Comparison of ENCODE assay signal across 12 cellular contexts in genomic region chr10:4686644-4686996, GRCh38.
A peak's percentile ranks its signal among the peaks of the same experiment; 100 is the strongest.
DNase-seq lines count a peak whose midpoint lies in the region; ATAC-seq, FAIRE-seq and TF ChIP-seq lines count a peak whose summit lies in the region.
"Had no signal": no experiment of that assay in that cellular context is flagged by ENCODE, and none has a peak within 500 bp of the region (broad histone marks: within the 10 kb centered on the region; RNA-seq: fewer than 3 reads in every experiment).

No MANE protein-coding gene starts in this region.

- H3K9ac ChIP-seq in HepG2 (ENCODE audit: insufficient read depth, low read depth, low read length): no peak overlapping the region

- POLR2A ChIA-PET in HepG2 (lab: Yijun Ruan, JAX): no interaction called here

- peaks cover 7% of the 10 kb centered on the region for H3K27me3 Mint-ChIP-seq in activated naive CD4-positive, alpha-beta T cell treated with anti-CD3 and anti-CD28 coated beads, Interleukin-2, amount 50 U/mL, for 24 hours

- no peaks in the 10 kb centered on the region for H3K79me2 ChIP-seq in HepG2 (ENCODE audit: insufficient read depth, low read length)

- CTCF ChIA-PET in HepG2 (lab: Yijun Ruan, JAX; ENCODE audit: low intra/inter-chr PET ratio, low total read pairs): no interaction called here

- intact Hi-C loops in HepG2 (cut with micrococcal nuclease; ENCODE audit: unreplicated experiment): no loop called here
- intact Hi-C loops in left lung (cut with DNase I): no loop called here

- FAIRE-seq in HepG2 (lab: Jason Lieb, UNC): no peak

- H3K27ac ChIP-seq in HepG2 (ENCODE audit: extremely low read length, insufficient read depth, low read length) (no peak overlapping the region), left lung (no peak overlapping the region)
- H3K27ac ChIP-seq: thoracic aorta had no signal

- H3K27me3 ChIP-seq in HepG2 (ENCODE audit: control insufficient read depth in 1 of 2, insufficient read depth in 2 of 2, low read length in 2 of 2) (peaks cover 0 to 18% of the 10 kb centered on the region in 2 experiments; a peak in 2 of 5 replicates), left lung (no peaks in the 10 kb centered on the region)

- H3K4me1 Mint-ChIP-seq in activated naive CD4-positive, alpha-beta T cell treated with anti-CD3 and anti-CD28 coated beads, Interleukin-2, amount 50 U/mL, for 24 hours: peaks cover 38% of the 10 kb centered on the region
- H3K4me1 Mint-ChIP-seq: GM23338 had no signal

- no peak for TF ChIP-seq EP300 in HepG2 (IDR thresholded peaks at IDR 0.05; ENCODE audit: low read depth in 2 of 2, low read length in 2 of 2)
- no peak for TF ChIP-seq EP300 in HepG2 (CRISPR knock-in tag; IDR thresholded peaks at IDR 0.05; ENCODE audit: borderline replicate concordance)

- H3K36me3 ChIP-seq in HepG2 (replicated peaks in 1 of 2; ENCODE audit: control insufficient read depth in 1 of 2, insufficient read depth in 2 of 2, low read length in 2 of 2) (no peaks in the 10 kb centered on the region), left lung (no peaks in the 10 kb centered on the region)
- H3K36me3 ChIP-seq: thoracic aorta had no signal

- H4K20me1 ChIP-seq in HepG2 (ENCODE audit: insufficient read depth, low read length): no peaks in the 10 kb centered on the region

- ATAC-seq in HG02885 (IDR thresholded peaks at IDR 0.05; ENCODE audit: poor library complexity, unreplicated experiment) (peak; percentile 58), HepG2 (no peak), GM21529 (IDR thresholded peaks at IDR 0.05; ENCODE audit: unreplicated experiment) (no peak), left lung (no peak)
- ATAC-seq: GM23338 had no signal

- H3K4me3 Mint-ChIP-seq in activated naive CD4-positive, alpha-beta T cell treated with anti-CD3 and anti-CD28 coated beads, Interleukin-2, amount 50 U/mL, for 24 hours: peak overlapping the region; percentile 57
- H3K4me3 Mint-ChIP-seq: GM23338 had no signal

- BruUV-seq in HepG2 (replicated peaks; lab: Mats Ljungman, UMichigan): no TSS peak

- peak overlapping the region; percentile 96 for H3K27ac Mint-ChIP-seq in activated naive CD4-positive, alpha-beta T cell treated with anti-CD3 and anti-CD28 coated beads, Interleukin-2, amount 50 U/mL, for 24 hours
- H3K27ac Mint-ChIP-seq: GM23338 had no signal

- H3K4me3 ChIP-seq in HepG2 (replicated peaks in 1 of 3; ENCODE audit: insufficient read depth in 1 of 3, low read depth in 2 of 3, low read length in 3 of 3) (no peak overlapping the region), left lung (no peak overlapping the region)
- H3K4me3 ChIP-seq: GM23338, thoracic aorta had no signal

- TF ChIP-seq CTCF in HepG2 (CRISPR knock-in tag; IDR thresholded peaks at IDR 0.05): no peak
- no peak for TF ChIP-seq CTCF in left lung (IDR thresholded peaks at IDR 0.05)

- TF ChIP-seq RAD21 in HepG2 (CRISPR knock-in tag; IDR thresholded peaks at IDR 0.05): no peak

- H3K9me3 ChIP-seq in HepG2 (ENCODE audit: low read length) (no peaks in the 10 kb centered on the region), left lung (no peaks in the 10 kb centered on the region)
- H3K9me3 ChIP-seq: thoracic aorta had no signal

- DNase-seq in AG08395 (ENCODE audit: low spot score) (peak; percentile 41), HepG2 (ENCODE audit: low spot score) (peak; percentile 39), NCI-H524 (lab: John Stamatoyannopoulos, UW) (no peak), NCI-H2196 treated with DMSO at 0.1 percent for 48 hours (lab: John Stamatoyannopoulos, UW; ENCODE audit: unreplicated experiment) (no peak), left lung (no peak)
- DNase-seq: left cardiac atrium, NCI-H1930 had no signal

- H3K4me1 ChIP-seq in HepG2 (ENCODE audit: insufficient read depth, low read length): no peaks in the 10 kb centered on the region
- H3K4me1 ChIP-seq in left lung: no peaks in the 10 kb centered on the region

- 2% methylated on average over 4 of the region's 4 CpGs for WGBS in HepG2 (ENCODE audit: low lambda C conversion rate)

- no peak overlapping the region for H3K4me2 ChIP-seq in HepG2 (ENCODE audit: low read depth, low read length)
- H3K4me2 ChIP-seq: GM23338 had no signal

- no peak overlapping the region for H2AFZ ChIP-seq in HepG2 (ENCODE audit: low read length)
- H2AFZ ChIP-seq: GM23338 had no signal

- in situ Hi-C loops in HepG2 (cut with HindIII; ENCODE audit: extremely low pct_ligation_motif_present, low pct_unique_long_range_greater_than_20kb): no loop called here

- no peak for TF ChIP-seq POLR2A in HepG2 (IDR thresholded peaks at IDR 0.05; ENCODE audit: insufficient read depth in 1 of 2, low read depth in 2 of 2, low read length in 2 of 2)

- no peaks in the 10 kb centered on the region for H3K36me3 Mint-ChIP-seq in activated naive CD4-positive, alpha-beta T cell treated with anti-CD3 and anti-CD28 coated beads, Interleukin-2, amount 50 U/mL, for 24 hours

- H3K9me3 Mint-ChIP-seq in activated naive CD4-positive, alpha-beta T cell treated with anti-CD3 and anti-CD28 coated beads, Interleukin-2, amount 50 U/mL, for 24 hours: no peaks in the 10 kb centered on the region
- H3K9me3 Mint-ChIP-seq: GM23338 had no signal

TF ChIP-seq in HepG2, 621 proteins besides CTCF, POLR2A, EP300 and RAD21:
- TF ChIP-seq IRF9 (CRISPR knock-in tag; IDR thresholded peaks at IDR 0.05; ENCODE audit: borderline replicate concordance): no peak
- no peak for TF ChIP-seq RFXANK (CRISPR knock-in tag; IDR thresholded peaks at IDR 0.05)
- TF ChIP-seq ZNF225 (CRISPR knock-in tag; IDR thresholded peaks at IDR 0.05): no peak
- no peak for TF ChIP-seq PCBP1 (IDR thresholded peaks at IDR 0.05; ENCODE audit: borderline replicate concordance, low read depth, low read length)
- no peak for TF ChIP-seq MLLT10 (CRISPR knock-in tag; IDR thresholded peaks at IDR 0.05)
- TF ChIP-seq CAMTA2 (CRISPR knock-in tag; IDR thresholded peaks at IDR 0.05; ENCODE audit: borderline replicate concordance): no peak

Comparison
In these comparisons a context has a peak if more than half of its experiments do, and no peak if none do; other contexts are left out.
1. DNase-seq: peak in AG08395 (single experiment) and HepG2 (single experiment); none in NCI-H524 (0 of 2), NCI-H2196 treated with DMSO at 0.1 percent for 48 hours (single experiment) and left lung (0 of 2).